In genomic region chr12:47612953-47613352, GRCh38 we compare ENCODE assay signal across 21 cellular contexts.
DNase-seq lines count a peak whose midpoint lies in the region; ATAC-seq, FAIRE-seq and TF ChIP-seq lines count a peak whose summit lies in the region.
"Had no signal": no experiment of that assay in that cellular context is flagged by ENCODE, and none has a peak within 500 bp of the region (broad histone marks: within the 10 kb centered on the region; RNA-seq: fewer than 3 reads in every experiment).

No MANE protein-coding gene starts in this region.

- no peak overlapping the region for H2BK120ac ChIP-seq in mesendoderm (ENCODE audit: low read depth, low read length)

- H3K4me1 Mint-ChIP-seq in GM23338, result 0 out of 3 replicates have a peak, but pooled peaks cover 4% of the 10 kb centered on the region
- H3K4me1 Mint-ChIP-seq: CD4-positive, CD25-positive, alpha-beta regulatory T cell had no signal

- H4K8ac ChIP-seq in mesendoderm (ENCODE audit: low read depth, low read length), result no peak overlapping the region

- H2BK15ac ChIP-seq in mesendoderm (replicated peaks; ENCODE audit: low read depth), result no peak overlapping the region

- H3K4me2 ChIP-seq in GM23338 (no peak overlapping the region), K562 (ENCODE audit: insufficient read depth, low read length) (no peak overlapping the region), mesendoderm (ENCODE audit: low read length) (no peak overlapping the region)
- H3K4me2 ChIP-seq: BLaER1 had no signal

- no peak overlapping the region for H2BK5ac ChIP-seq in mesendoderm (ENCODE audit: low read length)

- no peak overlapping the region for H3K18ac ChIP-seq in mesendoderm (ENCODE audit: low read length)

- H3K36me3 ChIP-seq in GM23338 (ENCODE audit: insufficient read depth), result no peaks in the 10 kb centered on the region; the same call in none of the 2 replicates
- H3K36me3 ChIP-seq in K562 (ENCODE audit: control insufficient read depth, insufficient read depth, low read length), result no peaks in the 10 kb centered on the region
- peaks cover 2% of the 10 kb centered on the region for H3K36me3 ChIP-seq in mesendoderm (ENCODE audit: control insufficient read depth, insufficient read depth, low read length)
- H3K36me3 ChIP-seq in prostate gland, result no peaks in the 10 kb centered on the region
- H3K36me3 ChIP-seq: HAP-1 had no signal

- H3K27ac ChIP-seq in GM23338 (ENCODE audit: low read depth) (no peak overlapping the region), K562 (ENCODE audit: extremely low read depth, low read depth, low read length) (no peak overlapping the region), mesendoderm (ENCODE audit: low read depth, low read length) (no peak overlapping the region), prostate gland (no peak overlapping the region)
- H3K27ac ChIP-seq: BLaER1, C4-2B had no signal

- H3K79me1 ChIP-seq in mesendoderm (ENCODE audit: low read length), result no peaks in the 10 kb centered on the region

- H3K9me3 Mint-ChIP-seq in GM23338, result peaks cover 46% of the 10 kb centered on the region

- H4K20me1 ChIP-seq in GM23338 (replicated peaks; ENCODE audit: insufficient read depth) (no peaks in the 10 kb centered on the region), K562 (replicated peaks; ENCODE audit: control insufficient read depth, insufficient read depth, low read length) (no peaks in the 10 kb centered on the region)
- H4K20me1 ChIP-seq: BLaER1 had no signal

- no peak for FAIRE-seq in K562 (lab: Jason Lieb, UNC)
- FAIRE-seq: G401.6, GM12892, GM19239, H54 had no signal

- H3K79me2 ChIP-seq in GM23338 (replicated peaks; ENCODE audit: insufficient read depth) (no peaks in the 10 kb centered on the region), K562 (ENCODE audit: control insufficient read depth, insufficient read depth, low read length) (no peaks in the 10 kb centered on the region), mesendoderm (ENCODE audit: control insufficient read depth, insufficient read depth, low read length) (no peaks in the 10 kb centered on the region)

- no peak overlapping the region for H3K4me3 ChIP-seq in GM23338
- H3K4me3 ChIP-seq in K562, result no peak overlapping the region
- peak overlapping the region; percentile 20 for H3K4me3 ChIP-seq in mesendoderm (ENCODE audit: low read length)
- H3K4me3 ChIP-seq in prostate gland, result no peak overlapping the region
- H3K4me3 ChIP-seq: BLaER1, HAP-1 had no signal

- no peaks in the 10 kb centered on the region for H3K4me1 ChIP-seq in GM23338 (ENCODE audit: insufficient read depth)
- peaks cover 0 to 9% of the 10 kb centered on the region in 2 experiments; a peak in 2 of 5 replicates for H3K4me1 ChIP-seq in K562 (replicated peaks in 1 of 2; ENCODE audit: control insufficient read depth in 2 of 2, insufficient read depth in 2 of 2, low read length in 2 of 2)
- H3K4me1 ChIP-seq in mesendoderm (ENCODE audit: control insufficient read depth, low read depth, low read length), result no peaks in the 10 kb centered on the region
- no peaks in the 10 kb centered on the region for H3K4me1 ChIP-seq in prostate gland (replicated peaks)
- H3K4me1 ChIP-seq: BLaER1, Caco-2, HAP-1 had no signal

- H3K36me3 Mint-ChIP-seq in GM23338 (ENCODE audit: low read depth), result peaks cover 51% of the 10 kb centered on the region

- H3K23ac ChIP-seq in mesendoderm (ENCODE audit: low read length), result no peak overlapping the region

- H3K27me3 Mint-ChIP-seq in GM23338 (ENCODE audit: insufficient read depth, low read depth, poor library complexity), result peaks cover 5% of the 10 kb centered on the region
- H3K27me3 Mint-ChIP-seq: B cell; CD4-positive, CD25-positive, alpha-beta regulatory T cell had no signal

- H2AFZ ChIP-seq in GM23338 (no peak overlapping the region), K562 (ENCODE audit: low read depth, low read length) (no peak overlapping the region)

- no peak overlapping the region for H4K5ac ChIP-seq in mesendoderm (ENCODE audit: low read length)

- no peaks in the 10 kb centered on the region for H3K9me2 ChIP-seq in GM23338 (ENCODE audit: insufficient read depth)

- TF ChIP-seq POLR2A in K562 (conservative IDR thresholded peaks at IDR 0.05) (no peak), prostate gland (IDR thresholded peaks at IDR 0.05) (no peak)

- H3F3A ChIP-seq in GM23338 (replicated peaks; ENCODE audit: low read depth), result no peaks in the 10 kb centered on the region

- ATAC-seq in GM23338 (no peak), K562 (no peak), GM21737 (IDR thresholded peaks at IDR 0.05; ENCODE audit: unreplicated experiment) (no peak)
- ATAC-seq: CD8-positive, alpha-beta T cell had no signal

- no peaks in the 10 kb centered on the region for H3K9me1 ChIP-seq in K562 (ENCODE audit: control insufficient read depth, insufficient read depth, low read length)

- CTCF ChIA-PET in K562 (lab: Yijun Ruan, JAX; ENCODE audit: low intra/inter-chr PET ratio), result no interaction called here

- H3K27me3 ChIP-seq in GM23338 (ENCODE audit: insufficient read depth) (no peaks in the 10 kb centered on the region), K562 (ENCODE audit: control insufficient read depth in 2 of 2, insufficient read depth in 2 of 2, low read length in 2 of 2) (no peaks in the 10 kb centered on the region), mesendoderm (ENCODE audit: insufficient read depth, low read length, poor library complexity) (no peaks in the 10 kb centered on the region), prostate gland (replicated peaks; ENCODE audit: insufficient read depth) (no peaks in the 10 kb centered on the region)
- H3K27me3 ChIP-seq: BLaER1 had no signal

- H3K4me3 Mint-ChIP-seq in GM23338, result no peak overlapping the region
- H3K4me3 Mint-ChIP-seq: B cell; CD4-positive, CD25-positive, alpha-beta regulatory T cell; CD8-positive, alpha-beta T cell had no signal

- DNase-seq in GM23338 (ENCODE audit: low spot score) (peak; percentile 20), K562 (ENCODE audit: extremely low read depth in 1 of 4, low spot score in 3 of 4) (peak in 1 of 4 experiments; percentile 14), mesendoderm (peak; percentile 43), prostate gland (ENCODE audit: low spot score) (no peak), NCI-H146 treated with DMSO at 0.1 percent for 48 hours (lab: John Stamatoyannopoulos, UW; ENCODE audit: unreplicated experiment) (no peak)
- DNase-seq in activated CD4-positive, alpha-beta T cell treated with anti-CD3 and anti-CD28 coated beads for 48 hours, result no peak
- DNase-seq: CD4-positive, CD25-positive, alpha-beta regulatory T cell; CD8-positive, alpha-beta T cell; DND-41; GOT3 had no signal

- POLR2A ChIA-PET in K562 (lab: Yijun Ruan, JAX), result interaction anchor here (1.4 kb wide), 1 partner anchor 9 kb away, joined by 4 read pairs; no protein-coding TSS in a partner anchor

- intact Hi-C loops in K562 (cut with micrococcal nuclease), result no loop called here
- intact Hi-C loops in prostate gland (cut with DNase I), result no loop called here

- no peak overlapping the region for H3K27ac Mint-ChIP-seq in GM23338
- H3K27ac Mint-ChIP-seq: B cell; CD4-positive, CD25-positive, alpha-beta regulatory T cell; CD8-positive, alpha-beta T cell had no signal

- TF ChIP-seq CTCF in GM23338 (conservative IDR thresholded peaks at IDR 0.05; ENCODE audit: low read depth in 2 of 2) (no peak), K562 (IDR thresholded peaks at IDR 0.05 in 2 of 3, conservative IDR thresholded peaks at IDR 0.05 in 1 of 3; ENCODE audit: insufficient read depth in 2 of 3, low read depth in 1 of 3, low read length in 3 of 3) (no peak), prostate gland (IDR thresholded peaks at IDR 0.05) (no peak)

- H2AK5ac ChIP-seq in mesendoderm (ENCODE audit: low read length), result no peak overlapping the region

- H3K4ac ChIP-seq in mesendoderm (ENCODE audit: low read depth, low read length), result no peak overlapping the region

- 18% methylated on average over 1 of the region's 1 CpG for WGBS in K562 (ENCODE audit: insufficient coverage, low coverage, missing lambda C conversion rate)
- WGBS in mesendoderm (ENCODE audit: extremely low coverage, insufficient coverage, low lambda C conversion rate), result no CpG with 5 or more reads among the region's 1 CpG
- WGBS in prostate gland, result 79% methylated on average over 1 of the region's 1 CpG

- TF ChIP-seq EP300 in Ishikawa (IDR thresholded peaks at IDR 0.05; ENCODE audit: borderline replicate concordance), result no peak
- no peak for TF ChIP-seq EP300 in K562 (IDR thresholded peaks at IDR 0.05; ENCODE audit: low read length)

- no TSS peak for BruUV-seq in K562 (replicated peaks; lab: Mats Ljungman, UMichigan)

- H3K9me3 ChIP-seq in K562 (replicated peaks; ENCODE audit: control insufficient read depth, insufficient read depth, low read depth, low read length) (peaks cover 3% of the 10 kb centered on the region), prostate gland (no peaks in the 10 kb centered on the region)

- in situ Hi-C loops in K562 (cut with MboI), result no loop called here

- H3K9ac ChIP-seq in K562 (ENCODE audit: insufficient read depth in 1 of 2, low read depth in 2 of 2, low read length in 2 of 2) (no peak overlapping the region), mesendoderm (ENCODE audit: low read length) (no peak overlapping the region)
- H3K9ac ChIP-seq: BLaER1 had no signal

- H3K56ac ChIP-seq in mesendoderm (ENCODE audit: low read length), result no peak overlapping the region

- no peak for TF ChIP-seq RAD21 in Ishikawa (IDR thresholded peaks at IDR 0.05; ENCODE audit: low read depth)
- no peak for TF ChIP-seq RAD21 in K562 (CRISPR knock-in tag; conservative IDR thresholded peaks at IDR 0.05 in 1 of 2, IDR thresholded peaks at IDR 0.05 in 1 of 2)

TF ChIP-seq in GM23338, 12 proteins besides CTCF, POLR2A, EP300 and RAD21 (continues in another document):
- no peak for TF ChIP-seq NANOG (IDR thresholded peaks at IDR 0.05; ENCODE audit: borderline replicate concordance)
- no peak for TF ChIP-seq POLR2AphosphoS5 (IDR thresholded peaks at IDR 0.05; ENCODE audit: low read depth)
- no peak for TF ChIP-seq EZH2phosphoT487 (IDR thresholded peaks at IDR 0.05; ENCODE audit: unreplicated experiment)
- TF ChIP-seq ZNF114 (CRISPR knock-in tag; IDR thresholded peaks at IDR 0.05), result no peak
- no peak for TF ChIP-seq JUNB (IDR thresholded peaks at IDR 0.05; ENCODE audit: unreplicated experiment)

TF ChIP-seq in Ishikawa, 13 proteins besides CTCF, POLR2A, EP300 and RAD21 (continues in another document):
- peak; percentile 23; the same call in 1 of the 2 replicates for TF ChIP-seq USF1 (IDR thresholded peaks at IDR 0.05)

TF ChIP-seq in K562, 482 proteins besides CTCF, POLR2A, EP300 and RAD21 (continues in another document):
- TF ChIP-seq ARID3B (CRISPR knock-in tag; IDR thresholded peaks at IDR 0.05; ENCODE audit: borderline replicate concordance) (no peak), ZNF507 (tag; conservative IDR thresholded peaks at IDR 0.05) (no peak)

Comparison
In these comparisons a context has a peak if more than half of its experiments do, and no peak if none do; other contexts are left out.
1. DNase-seq: peak in GM23338 (single experiment) and mesendoderm (single experiment); none in prostate gland (single experiment), activated CD4-positive, alpha-beta T cell treated with anti-CD3 and anti-CD28 coated beads for 48 hours (single experiment) and NCI-H146 treated with DMSO at 0.1 percent for 48 hours (single experiment).